In genomic region chr7:134852626-134853025, GRCh38 we compare ENCODE assay signal across 28 cellular contexts.
DNase-seq lines count a peak whose midpoint lies in the region; ATAC-seq and TF ChIP-seq lines count a peak whose summit lies in the region.
"Had no signal": no experiment of that assay in that cellular context is flagged by ENCODE, and none has a peak within 500 bp of the region (broad histone marks: within the 10 kb centered on the region; RNA-seq: fewer than 3 reads in every experiment).

No MANE protein-coding gene starts in this region.

- H3K36me3 ChIP-seq in left ventricle myocardium inferior (peaks cover 4% of the 10 kb centered on the region), gastroesophageal sphincter (no peaks in the 10 kb centered on the region), rectal smooth muscle tissue (ENCODE audit: control insufficient read depth, insufficient read depth, low read length) (no peaks in the 10 kb centered on the region), aorta (ENCODE audit: control insufficient read depth in 1 of 2, insufficient read depth in 2 of 2, low read length in 1 of 2) (peaks cover 0 to 5% of the 10 kb centered on the region in 2 donors)
- H3K36me3 ChIP-seq: BE2C, cardiac muscle cell, Peyer's patch, upper lobe of left lung had no signal

- H3K9me3 ChIP-seq in left ventricle myocardium inferior (replicated peaks) (no peaks in the 10 kb centered on the region), gastroesophageal sphincter (no peaks in the 10 kb centered on the region), aorta (ENCODE audit: control insufficient read depth, low read length) (no peaks in the 10 kb centered on the region)
- H3K9me3 ChIP-seq: A549, BE2C, heart right ventricle, Peyer's patch, right atrium auricular region, SJSA1, upper lobe of left lung had no signal

- H3K4me3 ChIP-seq in left ventricle myocardium inferior (no peak overlapping the region), gastroesophageal sphincter (no peak overlapping the region), rectal smooth muscle tissue (ENCODE audit: low read length) (no peak overlapping the region), aorta (ENCODE audit: low read length in 2 of 2) (no peak overlapping the region)
- H3K4me3 ChIP-seq: A549, cardiac muscle cell, GM23248, heart right ventricle, Peyer's patch, right atrium auricular region, SJSA1, upper lobe of left lung had no signal

- ATAC-seq in Right ventricle myocardium superior (ENCODE audit: poor library complexity), result no peak
- ATAC-seq in gastroesophageal sphincter, result no peak
- no peak for ATAC-seq in aorta (ENCODE audit: low FRiP score)
- no peak for ATAC-seq in HG02973 (IDR thresholded peaks at IDR 0.05; ENCODE audit: unreplicated experiment)
- ATAC-seq: A549; left colon; naive thymus-derived CD8-positive, alpha-beta T cell; T-cell had no signal

- TF ChIP-seq CTCF in left ventricle myocardium inferior (IDR thresholded peaks at IDR 0.05; ENCODE audit: borderline replicate concordance) (no peak), gastroesophageal sphincter (IDR thresholded peaks at IDR 0.05) (no peak)

- intact Hi-C loops in left ventricle myocardium inferior (cut with micrococcal nuclease), result no loop called here
- intact Hi-C loops in Right ventricle myocardium superior (cut with DNase I), result no loop called here
- intact Hi-C loops in aorta (cut with DNase I), result no loop called here

- H3K4me1 ChIP-seq in left ventricle myocardium inferior (peaks cover 71% of the 10 kb centered on the region), gastroesophageal sphincter (peaks cover 51 to 97% (median 68%) of the 10 kb centered on the region in 3 donors), rectal smooth muscle tissue (ENCODE audit: control insufficient read depth, insufficient read depth, low read length) (peaks cover 46% of the 10 kb centered on the region), aorta (ENCODE audit: control insufficient read depth in 1 of 2, insufficient read depth in 2 of 2, low read length in 2 of 2) (peaks cover 18 to 26% of the 10 kb centered on the region in 2 donors)
- H3K4me1 ChIP-seq: BE2C had no signal

- TF ChIP-seq EP300 in gastroesophageal sphincter (IDR thresholded peaks at IDR 0.05), result no peak

- WGBS in gastroesophageal sphincter (ENCODE audit: low coverage in 1 of 2), 2 donors, result 14 to 42% methylated on average over 2 of the region's 2 CpGs
- WGBS in aorta, 2 donors, result 27% methylated on average over 2 of the region's 2 CpGs

- no peak for TF ChIP-seq POLR2A in gastroesophageal sphincter (IDR thresholded peaks at IDR 0.05)

- H3K27me3 ChIP-seq in left ventricle myocardium inferior (ENCODE audit: low read depth) (no peaks in the 10 kb centered on the region), gastroesophageal sphincter (no peaks in the 10 kb centered on the region), rectal smooth muscle tissue (ENCODE audit: control insufficient read depth, insufficient read depth, low read length) (no peaks in the 10 kb centered on the region), aorta (ENCODE audit: control insufficient read depth in 1 of 2, insufficient read depth in 2 of 2, low read length in 1 of 2) (no peaks in the 10 kb centered on the region)
- H3K27me3 ChIP-seq: BE2C, cardiac muscle cell, heart right ventricle, Peyer's patch, right atrium auricular region, SJSA1, upper lobe of left lung had no signal

- no peak overlapping the region for H3K9ac ChIP-seq in rectal smooth muscle tissue (ENCODE audit: low read length)
- H3K9ac ChIP-seq: GM23248 had no signal

- DNase-seq in left ventricle myocardium inferior, result no peak
- DNase-seq in Right ventricle myocardium superior, result no peak
- DNase-seq in aorta, result no peak
- DNase-seq in MV-4-11 (lab: John Stamatoyannopoulos, UW), result no peak
- DNase-seq in NCI-H82 treated with DMSO at 0.1 percent for 48 hours (lab: John Stamatoyannopoulos, UW; ENCODE audit: unreplicated experiment), result no peak
- DNase-seq: activated CD4-positive, alpha-beta T cell treated with anti-CD3 and anti-CD28 coated beads for 1 hour; activated naive CD4-positive, alpha-beta T cell; activated T-cell treated with anti-CD3 and anti-CD28 coated beads, Interleukin-2, amount 50 U/mL, for 24 hours; amniotic stem cell; BE2C; GF-D8; GM23248; heart right ventricle; KBM-7; left colon; naive thymus-derived CD8-positive, alpha-beta T cell; NCI-H146; NCI-H524; Peyer's patch; T-cell; upper lobe of left lung had no signal

- peak overlapping the region; percentile 45 for H3K27ac ChIP-seq in left ventricle myocardium inferior (replicated peaks)
- H3K27ac ChIP-seq in gastroesophageal sphincter, result peak overlapping the region; percentile 80 to 88 (median 84)
- H3K27ac ChIP-seq in rectal smooth muscle tissue (ENCODE audit: low read depth, low read length), result peak overlapping the region; percentile 60
- peak overlapping the region; percentile 11 to 70 for H3K27ac ChIP-seq in aorta (ENCODE audit: low read depth in 1 of 2, low read length in 2 of 2)
- H3K27ac ChIP-seq: A549, cardiac muscle cell, GM23248, SJSA1 had no signal
